Comparison of ENCODE assay signal across 11 cellular contexts in genomic region chr6:2477723-2478122, GRCh38.
"Had no signal": no experiment of that assay in that cellular context is flagged by ENCODE, and none has a peak within 500 bp of the region (broad histone marks: within the 10 kb centered on the region; RNA-seq: fewer than 3 reads in every experiment).

No MANE protein-coding gene starts in this region.

- H3K4me1 ChIP-seq: psoas muscle, testis had no signal

- H3K9me3 ChIP-seq: testis had no signal

- H3K27me3 ChIP-seq: testis had no signal

- DNase-seq: activated effector memory CD4-positive, alpha-beta T cell treated with anti-CD3 and anti-CD28 coated beads, Interleukin-2, amount 50 U/mL, for 16 hours; activated T-cell treated with anti-CD3 and anti-CD28 coated beads, Interleukin-2, amount 50 U/mL, for 24 hours; amygdala; head of caudate nucleus; naive thymus-derived CD8-positive, alpha-beta T cell; nucleus accumbens; psoas muscle; stimulated activated CD4-positive, alpha-beta T cell treated with anti-CD3 and anti-CD28 coated beads, Interleukin-15, amount 100 ng/mL, for 24 hours; stimulated activated CD4-positive, alpha-beta T cell treated with anti-CD3 and anti-CD28 coated beads, Interleukin-4, amount 100 ng/mL, for 24 hours; T-helper 17 cell; testis had no signal

- H3K4me3 ChIP-seq: psoas muscle, testis had no signal

- H3K27ac ChIP-seq: psoas muscle, testis had no signal
